ENCODE assay signal across 1 cellular context in the genomic region with DNA sequence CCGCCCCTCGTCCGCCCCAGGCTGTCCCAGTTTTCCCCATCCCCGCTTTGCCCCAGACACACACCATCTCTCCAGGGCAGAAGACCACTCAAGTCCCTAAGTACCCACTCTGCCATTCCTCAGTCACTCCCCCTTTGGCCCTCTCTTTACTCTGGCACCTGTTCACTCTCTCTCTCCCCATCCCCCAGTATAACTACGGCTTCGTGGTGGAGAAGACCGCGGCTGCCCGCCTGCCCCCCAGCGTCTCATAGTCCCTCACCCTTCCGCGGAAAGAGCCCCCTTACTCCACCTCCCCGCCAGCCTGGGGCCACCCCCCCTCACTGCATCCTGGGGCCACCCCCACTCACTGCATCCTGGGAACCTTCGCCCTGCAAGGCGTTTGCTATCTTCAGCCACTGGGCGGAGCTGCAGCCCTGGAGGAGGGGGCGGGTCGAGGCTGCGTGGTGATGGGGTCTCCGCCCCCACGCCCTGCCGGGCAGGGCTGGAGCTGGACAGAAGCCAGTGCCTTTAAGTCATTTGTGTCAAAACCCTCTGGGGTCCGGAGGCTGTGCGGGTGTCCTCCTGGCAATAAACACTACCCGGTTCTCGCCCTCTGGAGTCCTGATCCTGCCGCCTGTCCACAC.
TF ChIP-seq lines count a peak whose summit lies in the region.

No MANE protein-coding gene starts in this region.

TF ChIP-seq in HepG2, 621 proteins besides CTCF, POLR2A, EP300 and RAD21 (continued from another document and continues in another):
- TF ChIP-seq, protein P1, sequence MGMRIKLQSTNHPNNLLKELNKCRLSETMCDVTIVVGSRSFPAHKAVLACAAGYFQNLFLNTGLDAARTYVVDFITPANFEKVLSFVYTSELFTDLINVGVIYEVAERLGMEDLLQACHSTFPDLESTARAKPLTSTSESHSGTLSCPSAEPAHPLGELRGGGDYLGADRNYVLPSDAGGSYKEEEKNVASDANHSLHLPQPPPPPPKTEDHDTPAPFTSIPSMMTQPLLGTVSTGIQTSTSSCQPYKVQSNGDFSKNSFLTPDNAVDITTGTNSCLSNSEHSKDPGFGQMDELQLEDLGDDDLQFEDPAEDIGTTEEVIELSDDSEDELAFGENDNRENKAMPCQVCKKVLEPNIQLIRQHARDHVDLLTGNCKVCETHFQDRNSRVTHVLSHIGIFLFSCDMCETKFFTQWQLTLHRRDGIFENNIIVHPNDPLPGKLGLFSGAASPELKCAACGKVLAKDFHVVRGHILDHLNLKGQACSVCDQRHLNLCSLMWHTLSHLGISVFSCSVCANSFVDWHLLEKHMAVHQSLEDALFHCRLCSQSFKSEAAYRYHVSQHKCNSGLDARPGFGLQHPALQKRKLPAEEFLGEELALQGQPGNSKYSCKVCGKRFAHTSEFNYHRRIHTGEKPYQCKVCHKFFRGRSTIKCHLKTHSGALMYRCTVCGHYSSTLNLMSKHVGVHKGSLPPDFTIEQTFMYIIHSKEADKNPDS (CRISPR knock-in tag; IDR thresholded peaks at IDR 0.05), result no peak
- TF ChIP-seq ZNF777 (CRISPR knock-in tag; IDR thresholded peaks at IDR 0.05) (no peak), NR2F2 (IDR thresholded peaks at IDR 0.05; ENCODE audit: borderline replicate concordance, low read depth) (no peak), HNF4A (CRISPR knock-in tag; IDR thresholded peaks at IDR 0.05) (no peak), SP4 (CRISPR knock-in tag; IDR thresholded peaks at IDR 0.05) (no peak), AKAP8 (CRISPR knock-in tag; IDR thresholded peaks at IDR 0.05) (no peak), CHD4 (IDR thresholded peaks at IDR 0.05; ENCODE audit: borderline replicate concordance, low read length) (no peak), MED8 (CRISPR knock-in tag; IDR thresholded peaks at IDR 0.05; ENCODE audit: insufficient replicate concordance) (no peak), NR2C2 (CRISPR knock-in tag; IDR thresholded peaks at IDR 0.05; ENCODE audit: borderline replicate concordance) (no peak), FIP1L1 (IDR thresholded peaks at IDR 0.05; ENCODE audit: borderline replicate concordance, insufficient read depth, low read depth, low read length) (no peak), SP1 (IDR thresholded peaks at IDR 0.05) (no peak), SP1 (CRISPR knock-in tag; IDR thresholded peaks at IDR 0.05) (peak; percentile 26; the same call in 1 of the 2 replicates), FOXA3 (CRISPR knock-in tag; IDR thresholded peaks at IDR 0.05) (no peak), MAZ (IDR thresholded peaks at IDR 0.05; ENCODE audit: borderline replicate concordance, low read depth, low read length) (0 out of 2 replicates have a peak, but pooled peaks have one; percentile 32), MAZ (CRISPR knock-in tag; IDR thresholded peaks at IDR 0.05; ENCODE audit: low read depth) (no peak), ZNF430 (CRISPR knock-in tag; IDR thresholded peaks at IDR 0.05) (no peak), RBM39 (IDR thresholded peaks at IDR 0.05; ENCODE audit: low read depth, low read length, poor library complexity, severe bottlenecking) (peak; percentile 32), ZNF883 (CRISPR knock-in tag; IDR thresholded peaks at IDR 0.05; ENCODE audit: not compliant biosample characterization) (no peak), PAWR (CRISPR knock-in tag; IDR thresholded peaks at IDR 0.05; ENCODE audit: borderline replicate concordance) (no peak), SP2 (CRISPR knock-in tag; IDR thresholded peaks at IDR 0.05) (no peak), HNRNPLL (IDR thresholded peaks at IDR 0.05; ENCODE audit: low read depth, low read length, poor library complexity, severe bottlenecking) (peak; percentile 20), PHB2 (IDR thresholded peaks at IDR 0.05; ENCODE audit: partially characterized antibody) (no peak), EED (CRISPR knock-in tag; IDR thresholded peaks at IDR 0.05) (no peak), ZNF556 (CRISPR knock-in tag; IDR thresholded peaks at IDR 0.05; ENCODE audit: borderline replicate concordance) (no peak), ZNF292 (CRISPR knock-in tag; IDR thresholded peaks at IDR 0.05; ENCODE audit: borderline replicate concordance, low read depth) (no peak), STAG1 (CRISPR knock-in tag; IDR thresholded peaks at IDR 0.05) (peak; percentile 35; the same call in 1 of the 2 replicates)
- TF ChIP-seq, protein P2, sequence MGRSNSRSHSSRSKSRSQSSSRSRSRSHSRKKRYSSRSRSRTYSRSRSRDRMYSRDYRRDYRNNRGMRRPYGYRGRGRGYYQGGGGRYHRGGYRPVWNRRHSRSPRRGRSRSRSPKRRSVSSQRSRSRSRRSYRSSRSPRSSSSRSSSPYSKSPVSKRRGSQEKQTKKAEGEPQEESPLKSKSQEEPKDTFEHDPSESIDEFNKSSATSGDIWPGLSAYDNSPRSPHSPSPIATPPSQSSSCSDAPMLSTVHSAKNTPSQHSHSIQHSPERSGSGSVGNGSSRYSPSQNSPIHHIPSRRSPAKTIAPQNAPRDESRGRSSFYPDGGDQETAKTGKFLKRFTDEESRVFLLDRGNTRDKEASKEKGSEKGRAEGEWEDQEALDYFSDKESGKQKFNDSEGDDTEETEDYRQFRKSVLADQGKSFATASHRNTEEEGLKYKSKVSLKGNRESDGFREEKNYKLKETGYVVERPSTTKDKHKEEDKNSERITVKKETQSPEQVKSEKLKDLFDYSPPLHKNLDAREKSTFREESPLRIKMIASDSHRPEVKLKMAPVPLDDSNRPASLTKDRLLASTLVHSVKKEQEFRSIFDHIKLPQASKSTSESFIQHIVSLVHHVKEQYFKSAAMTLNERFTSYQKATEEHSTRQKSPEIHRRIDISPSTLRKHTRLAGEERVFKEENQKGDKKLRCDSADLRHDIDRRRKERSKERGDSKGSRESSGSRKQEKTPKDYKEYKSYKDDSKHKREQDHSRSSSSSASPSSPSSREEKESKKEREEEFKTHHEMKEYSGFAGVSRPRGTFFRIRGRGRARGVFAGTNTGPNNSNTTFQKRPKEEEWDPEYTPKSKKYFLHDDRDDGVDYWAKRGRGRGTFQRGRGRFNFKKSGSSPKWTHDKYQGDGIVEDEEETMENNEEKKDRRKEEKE (IDR thresholded peaks at IDR 0.05), result no peak
- TF ChIP-seq, protein P3, sequence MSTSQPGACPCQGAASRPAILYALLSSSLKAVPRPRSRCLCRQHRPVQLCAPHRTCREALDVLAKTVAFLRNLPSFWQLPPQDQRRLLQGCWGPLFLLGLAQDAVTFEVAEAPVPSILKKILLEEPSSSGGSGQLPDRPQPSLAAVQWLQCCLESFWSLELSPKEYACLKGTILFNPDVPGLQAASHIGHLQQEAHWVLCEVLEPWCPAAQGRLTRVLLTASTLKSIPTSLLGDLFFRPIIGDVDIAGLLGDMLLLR (CRISPR knock-in tag; IDR thresholded peaks at IDR 0.05), result no peak
- TF ChIP-seq, protein P4, sequence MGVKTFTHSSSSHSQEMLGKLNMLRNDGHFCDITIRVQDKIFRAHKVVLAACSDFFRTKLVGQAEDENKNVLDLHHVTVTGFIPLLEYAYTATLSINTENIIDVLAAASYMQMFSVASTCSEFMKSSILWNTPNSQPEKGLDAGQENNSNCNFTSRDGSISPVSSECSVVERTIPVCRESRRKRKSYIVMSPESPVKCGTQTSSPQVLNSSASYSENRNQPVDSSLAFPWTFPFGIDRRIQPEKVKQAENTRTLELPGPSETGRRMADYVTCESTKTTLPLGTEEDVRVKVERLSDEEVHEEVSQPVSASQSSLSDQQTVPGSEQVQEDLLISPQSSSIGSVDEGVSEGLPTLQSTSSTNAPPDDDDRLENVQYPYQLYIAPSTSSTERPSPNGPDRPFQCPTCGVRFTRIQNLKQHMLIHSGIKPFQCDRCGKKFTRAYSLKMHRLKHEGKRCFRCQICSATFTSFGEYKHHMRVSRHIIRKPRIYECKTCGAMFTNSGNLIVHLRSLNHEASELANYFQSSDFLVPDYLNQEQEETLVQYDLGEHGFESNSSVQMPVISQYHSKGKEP (CRISPR knock-in tag; IDR thresholded peaks at IDR 0.05), result no peak
- TF ChIP-seq, protein P5, sequence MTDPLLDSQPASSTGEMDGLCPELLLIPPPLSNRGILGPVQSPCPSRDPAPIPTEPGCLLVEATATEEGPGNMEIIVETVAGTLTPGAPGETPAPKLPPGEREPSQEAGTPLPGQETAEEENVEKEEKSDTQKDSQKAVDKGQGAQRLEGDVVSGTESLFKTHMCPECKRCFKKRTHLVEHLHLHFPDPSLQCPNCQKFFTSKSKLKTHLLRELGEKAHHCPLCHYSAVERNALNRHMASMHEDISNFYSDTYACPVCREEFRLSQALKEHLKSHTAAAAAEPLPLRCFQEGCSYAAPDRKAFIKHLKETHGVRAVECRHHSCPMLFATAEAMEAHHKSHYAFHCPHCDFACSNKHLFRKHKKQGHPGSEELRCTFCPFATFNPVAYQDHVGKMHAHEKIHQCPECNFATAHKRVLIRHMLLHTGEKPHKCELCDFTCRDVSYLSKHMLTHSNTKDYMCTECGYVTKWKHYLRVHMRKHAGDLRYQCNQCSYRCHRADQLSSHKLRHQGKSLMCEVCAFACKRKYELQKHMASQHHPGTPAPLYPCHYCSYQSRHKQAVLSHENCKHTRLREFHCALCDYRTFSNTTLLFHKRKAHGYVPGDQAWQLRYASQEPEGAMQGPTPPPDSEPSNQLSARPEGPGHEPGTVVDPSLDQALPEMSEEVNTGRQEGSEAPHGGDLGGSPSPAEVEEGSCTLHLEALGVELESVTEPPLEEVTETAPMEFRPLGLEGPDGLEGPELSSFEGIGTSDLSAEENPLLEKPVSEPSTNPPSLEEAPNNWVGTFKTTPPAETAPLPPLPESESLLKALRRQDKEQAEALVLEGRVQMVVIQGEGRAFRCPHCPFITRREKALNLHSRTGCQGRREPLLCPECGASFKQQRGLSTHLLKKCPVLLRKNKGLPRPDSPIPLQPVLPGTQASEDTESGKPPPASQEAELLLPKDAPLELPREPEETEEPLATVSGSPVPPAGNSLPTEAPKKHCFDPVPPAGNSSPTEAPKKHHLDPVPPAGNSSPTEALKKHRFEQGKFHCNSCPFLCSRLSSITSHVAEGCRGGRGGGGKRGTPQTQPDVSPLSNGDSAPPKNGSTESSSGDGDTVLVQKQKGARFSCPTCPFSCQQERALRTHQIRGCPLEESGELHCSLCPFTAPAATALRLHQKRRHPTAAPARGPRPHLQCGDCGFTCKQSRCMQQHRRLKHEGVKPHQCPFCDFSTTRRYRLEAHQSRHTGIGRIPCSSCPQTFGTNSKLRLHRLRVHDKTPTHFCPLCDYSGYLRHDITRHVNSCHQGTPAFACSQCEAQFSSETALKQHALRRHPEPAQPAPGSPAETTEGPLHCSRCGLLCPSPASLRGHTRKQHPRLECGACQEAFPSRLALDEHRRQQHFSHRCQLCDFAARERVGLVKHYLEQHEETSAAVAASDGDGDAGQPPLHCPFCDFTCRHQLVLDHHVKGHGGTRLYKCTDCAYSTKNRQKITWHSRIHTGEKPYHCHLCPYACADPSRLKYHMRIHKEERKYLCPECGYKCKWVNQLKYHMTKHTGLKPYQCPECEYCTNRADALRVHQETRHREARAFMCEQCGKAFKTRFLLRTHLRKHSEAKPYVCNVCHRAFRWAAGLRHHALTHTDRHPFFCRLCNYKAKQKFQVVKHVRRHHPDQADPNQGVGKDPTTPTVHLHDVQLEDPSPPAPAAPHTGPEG (CRISPR knock-in tag; IDR thresholded peaks at IDR 0.05), result no peak
- TF ChIP-seq, protein P6, sequence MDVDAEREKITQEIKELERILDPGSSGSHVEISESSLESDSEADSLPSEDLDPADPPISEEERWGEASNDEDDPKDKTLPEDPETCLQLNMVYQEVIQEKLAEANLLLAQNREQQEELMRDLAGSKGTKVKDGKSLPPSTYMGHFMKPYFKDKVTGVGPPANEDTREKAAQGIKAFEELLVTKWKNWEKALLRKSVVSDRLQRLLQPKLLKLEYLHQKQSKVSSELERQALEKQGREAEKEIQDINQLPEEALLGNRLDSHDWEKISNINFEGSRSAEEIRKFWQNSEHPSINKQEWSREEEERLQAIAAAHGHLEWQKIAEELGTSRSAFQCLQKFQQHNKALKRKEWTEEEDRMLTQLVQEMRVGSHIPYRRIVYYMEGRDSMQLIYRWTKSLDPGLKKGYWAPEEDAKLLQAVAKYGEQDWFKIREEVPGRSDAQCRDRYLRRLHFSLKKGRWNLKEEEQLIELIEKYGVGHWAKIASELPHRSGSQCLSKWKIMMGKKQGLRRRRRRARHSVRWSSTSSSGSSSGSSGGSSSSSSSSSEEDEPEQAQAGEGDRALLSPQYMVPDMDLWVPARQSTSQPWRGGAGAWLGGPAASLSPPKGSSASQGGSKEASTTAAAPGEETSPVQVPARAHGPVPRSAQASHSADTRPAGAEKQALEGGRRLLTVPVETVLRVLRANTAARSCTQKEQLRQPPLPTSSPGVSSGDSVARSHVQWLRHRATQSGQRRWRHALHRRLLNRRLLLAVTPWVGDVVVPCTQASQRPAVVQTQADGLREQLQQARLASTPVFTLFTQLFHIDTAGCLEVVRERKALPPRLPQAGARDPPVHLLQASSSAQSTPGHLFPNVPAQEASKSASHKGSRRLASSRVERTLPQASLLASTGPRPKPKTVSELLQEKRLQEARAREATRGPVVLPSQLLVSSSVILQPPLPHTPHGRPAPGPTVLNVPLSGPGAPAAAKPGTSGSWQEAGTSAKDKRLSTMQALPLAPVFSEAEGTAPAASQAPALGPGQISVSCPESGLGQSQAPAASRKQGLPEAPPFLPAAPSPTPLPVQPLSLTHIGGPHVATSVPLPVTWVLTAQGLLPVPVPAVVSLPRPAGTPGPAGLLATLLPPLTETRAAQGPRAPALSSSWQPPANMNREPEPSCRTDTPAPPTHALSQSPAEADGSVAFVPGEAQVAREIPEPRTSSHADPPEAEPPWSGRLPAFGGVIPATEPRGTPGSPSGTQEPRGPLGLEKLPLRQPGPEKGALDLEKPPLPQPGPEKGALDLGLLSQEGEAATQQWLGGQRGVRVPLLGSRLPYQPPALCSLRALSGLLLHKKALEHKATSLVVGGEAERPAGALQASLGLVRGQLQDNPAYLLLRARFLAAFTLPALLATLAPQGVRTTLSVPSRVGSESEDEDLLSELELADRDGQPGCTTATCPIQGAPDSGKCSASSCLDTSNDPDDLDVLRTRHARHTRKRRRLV (CRISPR knock-in tag; IDR thresholded peaks at IDR 0.05), result no peak
- TF ChIP-seq, protein P7, sequence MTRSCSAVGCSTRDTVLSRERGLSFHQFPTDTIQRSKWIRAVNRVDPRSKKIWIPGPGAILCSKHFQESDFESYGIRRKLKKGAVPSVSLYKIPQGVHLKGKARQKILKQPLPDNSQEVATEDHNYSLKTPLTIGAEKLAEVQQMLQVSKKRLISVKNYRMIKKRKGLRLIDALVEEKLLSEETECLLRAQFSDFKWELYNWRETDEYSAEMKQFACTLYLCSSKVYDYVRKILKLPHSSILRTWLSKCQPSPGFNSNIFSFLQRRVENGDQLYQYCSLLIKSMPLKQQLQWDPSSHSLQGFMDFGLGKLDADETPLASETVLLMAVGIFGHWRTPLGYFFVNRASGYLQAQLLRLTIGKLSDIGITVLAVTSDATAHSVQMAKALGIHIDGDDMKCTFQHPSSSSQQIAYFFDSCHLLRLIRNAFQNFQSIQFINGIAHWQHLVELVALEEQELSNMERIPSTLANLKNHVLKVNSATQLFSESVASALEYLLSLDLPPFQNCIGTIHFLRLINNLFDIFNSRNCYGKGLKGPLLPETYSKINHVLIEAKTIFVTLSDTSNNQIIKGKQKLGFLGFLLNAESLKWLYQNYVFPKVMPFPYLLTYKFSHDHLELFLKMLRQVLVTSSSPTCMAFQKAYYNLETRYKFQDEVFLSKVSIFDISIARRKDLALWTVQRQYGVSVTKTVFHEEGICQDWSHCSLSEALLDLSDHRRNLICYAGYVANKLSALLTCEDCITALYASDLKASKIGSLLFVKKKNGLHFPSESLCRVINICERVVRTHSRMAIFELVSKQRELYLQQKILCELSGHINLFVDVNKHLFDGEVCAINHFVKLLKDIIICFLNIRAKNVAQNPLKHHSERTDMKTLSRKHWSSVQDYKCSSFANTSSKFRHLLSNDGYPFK (CRISPR knock-in tag; IDR thresholded peaks at IDR 0.05; ENCODE audit: borderline replicate concordance), result no peak
